In genomic region chr17:14341866-14342265, GRCh38 we compare ENCODE assay signal across 32 cellular contexts.
A peak's percentile ranks its signal among the peaks of the same experiment; 100 is the strongest.
DNase-seq lines count a peak whose midpoint lies in the region; ATAC-seq, FAIRE-seq and TF ChIP-seq lines count a peak whose summit lies in the region.
"Had no signal": no experiment of that assay in that cellular context is flagged by ENCODE, and none has a peak within 500 bp of the region (broad histone marks: within the 10 kb centered on the region; RNA-seq: fewer than 3 reads in every experiment).

No MANE protein-coding gene starts in this region.

- peak overlapping the region in 3 of 11 experiments; percentile 23 to 52 (median 34); a peak in 5 of 22 replicates for H3K9ac ChIP-seq in BLaER1 treated with 17β-estradiol and CSF1 and Interleukin-3, amounts not matched to agents 10 nM and 100 nM

- FAIRE-seq in D721Med (lab: Jason Lieb, UNC) (peak; percentile 95), RCC 7860 (lab: Jason Lieb, UNC) (no peak)
- FAIRE-seq: colon, frontal cortex, GM12892, islet of Langerhans, urothelium cell line had no signal

- H4K20me1 ChIP-seq in BLaER1 treated with 17β-estradiol and CSF1 and Interleukin-3, amounts not matched to agents 10 nM and 100 nM: peaks cover 7 to 88% (median 37%) of the 10 kb centered on the region in 11 experiments; a peak in 20 of 22 replicates

- H3K4me2 ChIP-seq in BLaER1 treated with 17β-estradiol and CSF1 and Interleukin-3, amounts not matched to agents 10 nM and 100 nM: peak overlapping the region; percentile 70 to 89 (median 82)
- H3K4me2 ChIP-seq: hepatocyte had no signal

- peaks cover 0 to 10% (median 0%) of the 10 kb centered on the region in 11 experiments; a peak in 2 of 22 replicates for H3K27me3 ChIP-seq in BLaER1 treated with 17β-estradiol and CSF1 and Interleukin-3, amounts not matched to agents 10 nM and 100 nM
- no peaks in the 10 kb centered on the region for H3K27me3 ChIP-seq in WERI-Rb-1 (ENCODE audit: insufficient read depth, low read depth, severe bottlenecking)
- H3K27me3 ChIP-seq: breast epithelium, hepatocyte, left lung, ovary had no signal

- no peak for ATAC-seq in GM21619 (IDR thresholded peaks at IDR 0.05; ENCODE audit: unreplicated experiment)
- ATAC-seq: left lung, SK-N-SH treated with all-trans-retinoic acid at 6 μM for 48 hours had no signal

- H3K4me1 ChIP-seq in BLaER1 treated with 17β-estradiol and CSF1 and Interleukin-3, amounts not matched to agents 10 nM and 100 nM: peaks cover 29 to 70% (median 56%) of the 10 kb centered on the region in 10 experiments
- H3K4me1 ChIP-seq: breast epithelium, left lung had no signal

- DNase-seq in D721Med (ENCODE audit: insufficient read length, low spot score) (peak; percentile 65), WERI-Rb-1 (peak; percentile 90), iPS-NIHi11 (ENCODE audit: low spot score) (peak; percentile 22), RCC 7860 (ENCODE audit: low spot score) (no peak), NCI-H510A (lab: John Stamatoyannopoulos, UW) (no peak), DMS79 treated with DMSO at 0.1 percent for 48 hours (lab: John Stamatoyannopoulos, UW) (no peak)
- DNase-seq: activated CD4-positive, alpha-beta T cell treated with anti-CD3 and anti-CD28 coated beads, Interleukin-2, amount 10 ng/mL, durations not matched to agents 7 days and 5 days; activated naive CD4-positive, alpha-beta T cell treated with anti-CD3 and anti-CD28 coated beads for 36 hours; amygdala; C1 segment of cervical spinal cord; DMS 273 treated with DMSO at 0.1 percent for 48 hours; effector memory CD4-positive, alpha-beta T cell; erythroblast; GOT3; Kasumi-1; left lung; NCI-H774; OCI-M1; ovary had no signal

- H3K9me3 ChIP-seq in BLaER1 treated with 17β-estradiol and CSF1 and Interleukin-3, amounts not matched to agents 10 nM and 100 nM (replicated peaks in 1 of 11): peaks cover 0 to 19% (median 10%) of the 10 kb centered on the region in 11 experiments; a peak in 10 of 22 replicates
- H3K9me3 ChIP-seq in WERI-Rb-1 (ENCODE audit: severe bottlenecking): no peaks in the 10 kb centered on the region
- H3K9me3 ChIP-seq: breast epithelium, left lung, ovary, thoracic aorta had no signal

- TF ChIP-seq CTCF in D721Med (IDR thresholded peaks at IDR 0.05; ENCODE audit: insufficient read depth, missing control alignments) (no peak), WERI-Rb-1 (IDR thresholded peaks at IDR 0.05; ENCODE audit: low read depth, low read length) (no peak)

- H3K4me3 ChIP-seq in BLaER1 treated with 17β-estradiol and CSF1 and Interleukin-3, amounts not matched to agents 10 nM and 100 nM: peak overlapping the region in 1 of 10 experiments; percentile 3; a peak in 1 of 20 replicates
- H3K4me3 ChIP-seq in WERI-Rb-1 (ENCODE audit: low read depth, low read length): no peak overlapping the region
- H3K4me3 ChIP-seq: breast epithelium, hepatocyte, left lung, ovary, skin epidermis, thoracic aorta had no signal

- H3K27ac ChIP-seq in BLaER1 treated with 17β-estradiol and CSF1 and Interleukin-3, amounts not matched to agents 10 nM and 100 nM: peak overlapping the region in 1 of 11 experiments; percentile 5; a peak in 1 of 22 replicates
- H3K27ac ChIP-seq in WERI-Rb-1: peak overlapping the region; percentile 84
- H3K27ac ChIP-seq: breast epithelium, hepatocyte, left lung, ovary, skin epidermis, thoracic aorta, VCaP had no signal

- H3K36me3 ChIP-seq in BLaER1 treated with 17β-estradiol and CSF1 and Interleukin-3, amounts not matched to agents 10 nM and 100 nM: peaks cover 14 to 54% (median 36%) of the 10 kb centered on the region in 11 experiments; a peak in 20 of 22 replicates
- peaks cover 37% of the 10 kb centered on the region for H3K36me3 ChIP-seq in WERI-Rb-1
- H3K36me3 ChIP-seq: breast epithelium, ovary, thoracic aorta had no signal

Comparison
In these comparisons a context has a peak if more than half of its experiments do, and no peak if none do; other contexts are left out.
1. DNase-seq: peak in D721Med (single experiment), WERI-Rb-1 (single experiment) and iPS-NIHi11 (single experiment); none in RCC 7860 (single experiment), NCI-H510A (single experiment) and DMS79 treated with DMSO at 0.1 percent for 48 hours (single experiment).